8 cellular contexts compared by ENCODE assay signal in genomic region chr16:62620259-62620658, GRCh38.
"Had no signal": no experiment of that assay in that cellular context is flagged by ENCODE, and none has a peak within 500 bp of the region (broad histone marks: within the 10 kb centered on the region; RNA-seq: fewer than 3 reads in every experiment).

No MANE protein-coding gene starts in this region.

- DNase-seq: GOT3, H7, HFFc6, KBM-7 had no signal

- H3K36me3 ChIP-seq: HAP-1 had no signal

- H3K4me3 ChIP-seq: HAP-1 had no signal

- ATAC-seq: HCT116, HepG2 had no signal

- H3K27ac ChIP-seq: HL-60 had no signal

- H3K9me3 ChIP-seq: HAP-1 had no signal
